Comparison of ENCODE assay signal across 6 cellular contexts in genomic region chr7:151243411-151244155, GRCh38. TPM values are rescaled to one million over a fixed set of nuclear protein-coding genes. Genes with fewer than 3 reads are reported as not detected.
DNase-seq lines count a peak whose midpoint lies in the region; ATAC-seq and TF ChIP-seq lines count a peak whose summit lies in the region.

No MANE protein-coding gene starts in this region.

- H3K36me3 ChIP-seq in GM23338 (ENCODE audit: insufficient read depth), result no peaks in the 10 kb centered on the region
- H3K36me3 ChIP-seq in mucosa of descending colon (ENCODE audit: low read depth), result no peaks in the 10 kb centered on the region

- H3K27ac Mint-ChIP-seq in GM23338, result no peak overlapping the region

- ATAC-seq in GM23338 (no peak), mucosa of descending colon (peak; percentile 6), GM18861 (IDR thresholded peaks at IDR 0.05; ENCODE audit: unreplicated experiment) (no peak)

- H3K36me3 Mint-ChIP-seq in GM23338 (ENCODE audit: low read depth), result peaks cover 2% of the 10 kb centered on the region; the same call in 2 of the 3 replicates

- peaks cover 25% of the 10 kb centered on the region; the same call in 1 of the 2 replicates for H3K4me1 ChIP-seq in GM23338 (ENCODE audit: insufficient read depth)
- peaks cover 22% of the 10 kb centered on the region for H3K4me1 ChIP-seq in mucosa of descending colon (ENCODE audit: low read depth)

- H3K4me3 ChIP-seq in GM23338 (peak overlapping the region; percentile 29; the same call in 1 of the 2 replicates), mucosa of descending colon (no peak overlapping the region)

- H2AFZ ChIP-seq in GM23338, result no peak overlapping the region

- H3K9me3 Mint-ChIP-seq in GM23338, result no peaks in the 10 kb centered on the region; the same call in 2 of the 3 replicates

- 0 out of 2 replicates have a peak, but pooled peaks cover 5% of the 10 kb centered on the region for H3F3A ChIP-seq in GM23338 (replicated peaks; ENCODE audit: low read depth)

- H4K20me1 ChIP-seq in GM23338 (replicated peaks; ENCODE audit: insufficient read depth), result no peaks in the 10 kb centered on the region

- H3K27ac ChIP-seq in GM23338 (ENCODE audit: low read depth), result no peak overlapping the region

- peaks cover 46% of the 10 kb centered on the region for H3K27me3 Mint-ChIP-seq in GM23338 (ENCODE audit: insufficient read depth, low read depth, poor library complexity)

- H3K9me3 ChIP-seq in mucosa of descending colon, result no peaks in the 10 kb centered on the region

- no peak for TF ChIP-seq CTCF in GM23338 (conservative IDR thresholded peaks at IDR 0.05; ENCODE audit: low read depth in 2 of 2)
- TF ChIP-seq CTCF in mucosa of descending colon (IDR thresholded peaks at IDR 0.05), result no peak

- H3K27me3 ChIP-seq in GM23338 (ENCODE audit: insufficient read depth), result peaks cover 47% of the 10 kb centered on the region

- DNase-seq in GM23338 (ENCODE audit: low spot score), result no peak
- DNase-seq in T follicular helper cell (ENCODE audit: low read depth), result peak; percentile 42
- peak in 1 of 3 donors; percentile 26 for DNase-seq in mucosa of descending colon
- no peak for DNase-seq in NCI-H226
- no peak for DNase-seq in HCEC 1CT

- H3K79me2 ChIP-seq in GM23338 (replicated peaks; ENCODE audit: insufficient read depth), result no peaks in the 10 kb centered on the region

- peak overlapping the region; percentile 26; the same call in 2 of the 3 replicates for H3K4me3 Mint-ChIP-seq in GM23338

- no peaks in the 10 kb centered on the region for H3K9me2 ChIP-seq in GM23338 (ENCODE audit: insufficient read depth)

- intact Hi-C loops in mucosa of descending colon (cut with DNase I, micrococcal nuclease), result no loop called here

- H3K4me2 ChIP-seq in GM23338, result peak overlapping the region; percentile 70

- H3K4me1 Mint-ChIP-seq in GM23338, result peaks cover 56% of the 10 kb centered on the region

TF ChIP-seq in GM23338, 12 proteins besides CTCF, POLR2A, EP300 and RAD21 (continues in another document):
- TF ChIP-seq JUNB (IDR thresholded peaks at IDR 0.05; ENCODE audit: unreplicated experiment), result no peak
- no peak for TF ChIP-seq EZH2phosphoT487 (IDR thresholded peaks at IDR 0.05; ENCODE audit: unreplicated experiment)
- TF ChIP-seq NANOG (IDR thresholded peaks at IDR 0.05; ENCODE audit: borderline replicate concordance), result no peak
- TF ChIP-seq ZNF114 (CRISPR knock-in tag; IDR thresholded peaks at IDR 0.05), result no peak
- TF ChIP-seq POLR2AphosphoS5 (IDR thresholded peaks at IDR 0.05; ENCODE audit: low read depth), result no peak
- no peak for TF ChIP-seq ETS1 (IDR thresholded peaks at IDR 0.05)
- TF ChIP-seq CREB1 (CRISPR knock-in tag; IDR thresholded peaks at IDR 0.05; ENCODE audit: low read depth), result no peak
- TF ChIP-seq ZNF462 (CRISPR knock-in tag; IDR thresholded peaks at IDR 0.05), result no peak

RNA-seq across cellular contexts. Expression of gene SMARCD3, which starts 4.9 kb away (rescaled TPM):
- total RNA-seq in GM23338 (2014; rRNA removed; shearing (Covaris generic)), result 2.2 and 3.3 TPM in 2 replicates
- polyA plus RNA-seq in GM23338 (2016; fragmentation: Nextera tagmentation; extraction: Ambion mirVana), result 2.7 and 4.0 TPM in 2 replicates
- total RNA-seq in mucosa of descending colon, result 10 to 100 TPM in 2 of 3 donors, 1 to 10 TPM in 1; 5.1 to 44.3 (median 10.0) TPM

RNA-seq across cellular contexts. Expression of gene CHPF2, which starts 11.3 kb away (rescaled TPM):
- total RNA-seq in GM23338 (2014; rRNA removed; shearing (Covaris generic)), result 24.9 and 26.1 TPM in 2 replicates
- polyA plus RNA-seq in GM23338 (2016; fragmentation: Nextera tagmentation; extraction: Ambion mirVana), result 4.8 and 5.4 TPM in 2 replicates
- 10 to 100 TPM; 38.3 to 52.2 (median 41.5) TPM for total RNA-seq in mucosa of descending colon

RNA-seq across cellular contexts. Expression of gene ABCF2, which starts 16.6 kb away (rescaled TPM):
- 47.9 and 58.7 TPM in 2 replicates for total RNA-seq in GM23338 (2014; rRNA removed; shearing (Covaris generic))
- polyA plus RNA-seq in GM23338 (2016; fragmentation: Nextera tagmentation; extraction: Ambion mirVana), result 17.8 and 18.7 TPM in 2 replicates
- 10 to 100 TPM; 27.0 to 36.4 (median 28.4) TPM for total RNA-seq in mucosa of descending colon

RNA-seq across cellular contexts. Expression of gene H2BK1, which starts 33.3 kb away (rescaled TPM):
- not detected in 2 replicates for total RNA-seq in GM23338 (2014; rRNA removed; shearing (Covaris generic))
- not detected in 2 replicates for polyA plus RNA-seq in GM23338 (2016; fragmentation: Nextera tagmentation; extraction: Ambion mirVana)
- total RNA-seq in mucosa of descending colon, result not detected

RNA-seq across cellular contexts. Expression of gene ASB10, which starts 56.5 kb away (rescaled TPM):
- not detected in 2 replicates for total RNA-seq in GM23338 (2014; rRNA removed; shearing (Covaris generic))
- polyA plus RNA-seq in GM23338 (2016; fragmentation: Nextera tagmentation; extraction: Ambion mirVana), result not detected in 2 replicates
- total RNA-seq in mucosa of descending colon, result not detected
